ENCODE assay signal across 1 cellular context in the genomic region with DNA sequence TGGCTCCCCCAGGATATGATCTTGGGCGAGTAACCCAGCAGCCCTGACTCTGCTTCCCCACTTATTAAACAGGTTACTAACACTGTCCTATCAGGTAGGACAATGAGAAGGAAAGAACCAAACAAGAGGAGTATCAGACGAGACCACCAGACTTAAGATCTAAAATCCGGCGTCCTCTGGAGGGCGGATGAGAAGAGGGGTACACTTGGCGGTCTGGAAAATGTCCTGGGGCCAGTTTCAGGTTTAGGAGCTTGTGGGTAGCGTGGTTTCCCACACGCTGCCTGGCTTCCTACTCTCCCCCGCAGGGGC.
TF ChIP-seq lines count a peak whose summit lies in the region.

No MANE protein-coding gene starts in this region.

TF ChIP-seq in GM12878, 131 proteins besides CTCF, POLR2A, EP300 and RAD21 (continued from another document):
- TF ChIP-seq, protein P1, sequence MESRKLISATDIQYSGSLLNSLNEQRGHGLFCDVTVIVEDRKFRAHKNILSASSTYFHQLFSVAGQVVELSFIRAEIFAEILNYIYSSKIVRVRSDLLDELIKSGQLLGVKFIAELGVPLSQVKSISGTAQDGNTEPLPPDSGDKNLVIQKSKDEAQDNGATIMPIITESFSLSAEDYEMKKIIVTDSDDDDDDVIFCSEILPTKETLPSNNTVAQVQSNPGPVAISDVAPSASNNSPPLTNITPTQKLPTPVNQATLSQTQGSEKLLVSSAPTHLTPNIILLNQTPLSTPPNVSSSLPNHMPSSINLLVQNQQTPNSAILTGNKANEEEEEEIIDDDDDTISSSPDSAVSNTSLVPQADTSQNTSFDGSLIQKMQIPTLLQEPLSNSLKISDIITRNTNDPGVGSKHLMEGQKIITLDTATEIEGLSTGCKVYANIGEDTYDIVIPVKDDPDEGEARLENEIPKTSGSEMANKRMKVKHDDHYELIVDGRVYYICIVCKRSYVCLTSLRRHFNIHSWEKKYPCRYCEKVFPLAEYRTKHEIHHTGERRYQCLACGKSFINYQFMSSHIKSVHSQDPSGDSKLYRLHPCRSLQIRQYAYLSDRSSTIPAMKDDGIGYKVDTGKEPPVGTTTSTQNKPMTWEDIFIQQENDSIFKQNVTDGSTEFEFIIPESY (IDR thresholded peaks at IDR 0.05), result 0 out of 2 replicates have a peak, but pooled peaks have one; percentile 8
TF ChIP-seq in GM12878: peak in this region for 3.
